ENCODE assay signal across 8 cellular contexts in genomic region chr2:216081487-216082387, GRCh38. TPM values are rescaled to one million over a fixed set of nuclear protein-coding genes. Genes with fewer than 3 reads are reported as not detected.
DNase-seq lines count a peak whose midpoint lies in the region; ATAC-seq and FAIRE-seq lines count a peak whose summit lies in the region.

Gene PECR (minus strand): TSS chr2:216081809. CDS start chr2:216081741, 68 bp downstream.
A gene with protein sequence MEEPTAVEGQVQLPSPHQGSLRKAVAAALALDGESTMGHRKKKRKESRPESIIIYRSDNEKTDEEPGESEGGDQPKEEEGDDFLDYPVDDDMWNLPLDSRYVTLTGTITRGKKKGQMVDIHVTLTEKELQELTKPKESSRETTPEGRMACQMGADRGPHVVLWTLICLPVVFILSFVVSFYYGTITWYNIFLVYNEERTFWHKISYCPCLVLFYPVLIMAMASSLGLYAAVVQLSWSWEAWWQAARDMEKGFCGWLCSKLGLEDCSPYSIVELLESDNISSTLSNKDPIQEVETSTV (plus strand): TSS chr2:216081919. CDS start chr2:216095964, 14,045 bp downstream.

- H3K4me3 ChIP-seq in BLaER1 = peak within 1 kb of the TSS; percentile 63
- H3K4me3 ChIP-seq in ectodermal cell (ENCODE audit: insufficient read depth, low read depth, low read length) = peak within 1 kb of the TSS; percentile 60

- no peak within 1 kb of the TSS for H3K27ac ChIP-seq in BLaER1
- H3K27ac ChIP-seq in ectodermal cell (ENCODE audit: insufficient read depth, low read depth, low read length, poor library complexity, severe bottlenecking) = peak within 1 kb of the TSS; percentile 91

- peak within 1 kb of the TSS; percentile 87 for H3K4me2 ChIP-seq in BLaER1

- DNase-seq in GM19239 (ENCODE audit: insufficient read length, low spot score) = peak; percentile 79
- peak; percentile 91 for DNase-seq in NCI-H748 (lab: John Stamatoyannopoulos, UW; ENCODE audit: unreplicated experiment)
- DNase-seq in activated CD4-positive, alpha-beta memory T cell treated with anti-CD3 and anti-CD28 coated beads, Interleukin-2, amount 10 ng/mL, durations not matched to agents 7 days and 5 days = peak; percentile 85
- peak; percentile 43 to 64 for DNase-seq in lung microvascular endothelial cell (ENCODE audit: low read depth in 2 of 2)
- peak; percentile 47 to 64 (median 48) for DNase-seq in stimulated activated CD4-positive, alpha-beta T cell treated with anti-CD3 and anti-CD28 coated beads, TNF-alpha, amount 100 ng/mL, for 4 hours (ENCODE audit: low read depth in 3 of 3)

- H3K36me3 Mint-ChIP-seq in activated CD4-positive, alpha-beta memory T cell treated with anti-CD3 and anti-CD28 coated beads, Interleukin-2, amount 10 ng/mL, durations not matched to agents 7 days and 5 days (ENCODE audit: low read depth) = peaks cover 15% of the 10 kb centered on the region

- peaks cover 33% of the 10 kb centered on the region for H3K4me1 ChIP-seq in BLaER1
- H3K4me1 ChIP-seq in ectodermal cell (ENCODE audit: control insufficient read depth, insufficient read depth, low read length) = peaks cover 32% of the 10 kb centered on the region

- H4K20me1 ChIP-seq in BLaER1 = no peaks in the 10 kb centered on the region

- H3K36me3 ChIP-seq in BLaER1 (no peaks in the 10 kb centered on the region), ectodermal cell (ENCODE audit: control insufficient read depth, insufficient read depth, low read length) (no peaks in the 10 kb centered on the region)

- peaks cover 61% of the 10 kb centered on the region for H3K4me1 Mint-ChIP-seq in activated CD4-positive, alpha-beta memory T cell treated with anti-CD3 and anti-CD28 coated beads, Interleukin-2, amount 10 ng/mL, durations not matched to agents 7 days and 5 days

- POLR2A ChIA-PET in activated CD4-positive, alpha-beta memory T cell treated with anti-CD3 and anti-CD28 coated beads, Interleukin-2, amount 10 ng/mL, durations not matched to agents 7 days and 5 days (lab: Charles Lee) = interaction anchor here (0.6 to 6.0 kb wide), 15 partner anchors 8 to 770 kb away, joined by 3 to 103 read pairs (median 4); partner anchors contain the start of genes ATIC and XRCC5

- H3K27me3 ChIP-seq in BLaER1 (peaks cover 44% of the 10 kb centered on the region), ectodermal cell (ENCODE audit: control insufficient read depth, insufficient read depth, low read length, poor library complexity, severe bottlenecking) (no peaks in the 10 kb centered on the region)

- no peaks in the 10 kb centered on the region for H3K27me3 Mint-ChIP-seq in activated CD4-positive, alpha-beta memory T cell treated with anti-CD3 and anti-CD28 coated beads, Interleukin-2, amount 10 ng/mL, durations not matched to agents 7 days and 5 days

- H3K27ac Mint-ChIP-seq in activated CD4-positive, alpha-beta memory T cell treated with anti-CD3 and anti-CD28 coated beads, Interleukin-2, amount 10 ng/mL, durations not matched to agents 7 days and 5 days = peak within 1 kb of the TSS; percentile 79

- no peak within 1 kb of the TSS for H3K9ac ChIP-seq in BLaER1

- H3K9me3 ChIP-seq in BLaER1 (no peaks in the 10 kb centered on the region), ectodermal cell (ENCODE audit: control insufficient read depth, low read length) (no peaks in the 10 kb centered on the region)

- peak; percentile 28 for FAIRE-seq in GM19239 (lab: Jason Lieb, UNC)

- H3K4me3 Mint-ChIP-seq in activated CD4-positive, alpha-beta memory T cell treated with anti-CD3 and anti-CD28 coated beads, Interleukin-2, amount 10 ng/mL, durations not matched to agents 7 days and 5 days = peak within 1 kb of the TSS; percentile 96

- H3K9me3 Mint-ChIP-seq in activated CD4-positive, alpha-beta memory T cell treated with anti-CD3 and anti-CD28 coated beads, Interleukin-2, amount 10 ng/mL, durations not matched to agents 7 days and 5 days = no peaks in the 10 kb centered on the region

- peak; percentile 85 for ATAC-seq in HG03378 (IDR thresholded peaks at IDR 0.05; ENCODE audit: unreplicated experiment)

- CTCF ChIA-PET in activated CD4-positive, alpha-beta memory T cell treated with anti-CD3 and anti-CD28 coated beads, Interleukin-2, amount 10 ng/mL, durations not matched to agents 7 days and 5 days (lab: Charles Lee) = interaction anchor here (0.7 to 2.2 kb wide), 8 partner anchors 11 to 66 kb away, joined by 3 to 27 read pairs (median 4); partner anchors contain the start of gene XRCC5

- WGBS in ectodermal cell, 2 experiments = 1% methylated on average over 59 to 60 of the region's 60 CpGs

RNA-seq across cellular contexts. Expression of gene PECR, which starts in this region (rescaled TPM):
- 10 to 100 TPM; 32.5 to 34.7 TPM for total RNA-seq in activated CD4-positive, alpha-beta memory T cell treated with anti-CD3 and anti-CD28 coated beads, Interleukin-2, amount 10 ng/mL, durations not matched to agents 7 days and 5 days
- polyA plus RNA-seq in ectodermal cell (2013, experiment 1 of 4) = 13.1 TPM
- polyA plus RNA-seq in ectodermal cell (2013, experiment 2 of 4) = 10.1 TPM
- 8.9 TPM for polyA plus RNA-seq in ectodermal cell (2013, experiment 3 of 4)
- 12.6 TPM for polyA plus RNA-seq in ectodermal cell (2013, experiment 4 of 4)
- total RNA-seq in lung microvascular endothelial cell = 6.5 and 10.9 TPM in 2 replicates

RNA-seq across cellular contexts. Expression of the second gene that starts in this region (rescaled TPM):
- total RNA-seq in activated CD4-positive, alpha-beta memory T cell treated with anti-CD3 and anti-CD28 coated beads, Interleukin-2, amount 10 ng/mL, durations not matched to agents 7 days and 5 days = 1 to 10 TPM; 2.3 to 3.5 TPM
- 25.3 TPM for polyA plus RNA-seq in ectodermal cell (2013, experiment 1 of 4)
- 28.3 TPM for polyA plus RNA-seq in ectodermal cell (2013, experiment 2 of 4)
- polyA plus RNA-seq in ectodermal cell (2013, experiment 3 of 4) = 21.9 TPM
- 20.3 TPM for polyA plus RNA-seq in ectodermal cell (2013, experiment 4 of 4)
- total RNA-seq in lung microvascular endothelial cell = under 0.01 and 0.40 TPM in 2 replicates
